24 cellular contexts compared by ENCODE assay signal in genomic region chr11:454043-454442, GRCh38. TPM values are rescaled to one million over a fixed set of nuclear protein-coding genes. Genes with fewer than 3 reads are reported as not detected.
A peak's percentile ranks its signal among the peaks of the same experiment; 100 is the strongest.
DNase-seq lines count a peak whose midpoint lies in the region; ATAC-seq and TF ChIP-seq lines count a peak whose summit lies in the region.
"Had no signal": no experiment of that assay in that cellular context is flagged by ENCODE, and none has a peak within 500 bp of the region (broad histone marks: within the 10 kb centered on the region; RNA-seq: fewer than 3 reads in every experiment).

No MANE protein-coding gene starts in this region.

- no peak overlapping the region for H3K27ac ChIP-seq in CD4-positive, alpha-beta T cell (ENCODE audit: low read depth, low read length)
- H3K27ac ChIP-seq in CD8-positive, alpha-beta T cell (ENCODE audit: low read depth, low read length): no peak overlapping the region
- no peak overlapping the region for H3K27ac ChIP-seq in neural progenitor cell
- H3K27ac ChIP-seq: A549; BLaER1 treated with 17β-estradiol and CSF1 and Interleukin-3, amounts not matched to agents 10 nM and 100 nM; KMS-11 had no signal

- no peak overlapping the region for H3K4me2 ChIP-seq in neural progenitor cell
- H3K4me2 ChIP-seq: A549; BLaER1 treated with 17β-estradiol and CSF1 and Interleukin-3, amounts not matched to agents 10 nM and 100 nM; GM23338; KMS-11 had no signal

- H3K9me3 Mint-ChIP-seq in CD4-positive, alpha-beta T cell: no peaks in the 10 kb centered on the region
- H3K9me3 Mint-ChIP-seq in CD8-positive, alpha-beta T cell: no peaks in the 10 kb centered on the region
- H3K9me3 Mint-ChIP-seq in activated T-helper 1 cell treated with anti-CD3 and anti-CD28 coated beads, Interleukin-12 subunit alpha, Interleukin-12 subunit beta, Interleukin-2, Interleukin-4 antibody, amounts not matched to agents 30 ng/mL and 10 ng/mL and 1 ng/mL, durations not matched to agents 14 hours and 24 hours and 36 hours: no peaks in the 10 kb centered on the region
- no peaks in the 10 kb centered on the region for H3K9me3 Mint-ChIP-seq in neural progenitor cell
- H3K9me3 Mint-ChIP-seq in mesothelial cell of epicardium: no peaks in the 10 kb centered on the region
- H3K9me3 Mint-ChIP-seq: GM23338, IgD-negative memory B cell had no signal

- peaks cover 43% of the 10 kb centered on the region for H3K4me1 ChIP-seq in CD8-positive, alpha-beta T cell (ENCODE audit: insufficient read depth, low read length)
- H3K4me1 ChIP-seq in neural progenitor cell: peaks cover 4% of the 10 kb centered on the region

- peaks cover 3% of the 10 kb centered on the region for H3K36me3 ChIP-seq in CD8-positive, alpha-beta T cell (ENCODE audit: insufficient read depth, low read length)
- H3K36me3 ChIP-seq in neural progenitor cell: no peaks in the 10 kb centered on the region

- H3K27me3 Mint-ChIP-seq in CD4-positive, alpha-beta T cell: no peaks in the 10 kb centered on the region
- H3K27me3 Mint-ChIP-seq in CD8-positive, alpha-beta T cell (ENCODE audit: low read depth): no peaks in the 10 kb centered on the region
- no peaks in the 10 kb centered on the region for H3K27me3 Mint-ChIP-seq in activated T-helper 1 cell treated with anti-CD3 and anti-CD28 coated beads, Interleukin-12 subunit alpha, Interleukin-12 subunit beta, Interleukin-2, Interleukin-4 antibody, amounts not matched to agents 30 ng/mL and 10 ng/mL and 1 ng/mL, durations not matched to agents 14 hours and 24 hours and 36 hours (ENCODE audit: insufficient read depth)
- H3K27me3 Mint-ChIP-seq in neural progenitor cell (ENCODE audit: insufficient read depth, low read depth): peaks cover 3% of the 10 kb centered on the region
- H3K27me3 Mint-ChIP-seq in mesothelial cell of epicardium (ENCODE audit: low read depth): no peaks in the 10 kb centered on the region
- H3K27me3 Mint-ChIP-seq: IgD-negative memory B cell had no signal

- peaks cover 33% of the 10 kb centered on the region for H3K36me3 Mint-ChIP-seq in CD4-positive, alpha-beta T cell (ENCODE audit: low read depth)
- H3K36me3 Mint-ChIP-seq in CD8-positive, alpha-beta T cell: peaks cover 24% of the 10 kb centered on the region
- peaks cover 31% of the 10 kb centered on the region for H3K36me3 Mint-ChIP-seq in activated T-helper 1 cell treated with anti-CD3 and anti-CD28 coated beads, Interleukin-12 subunit alpha, Interleukin-12 subunit beta, Interleukin-2, Interleukin-4 antibody, amounts not matched to agents 30 ng/mL and 10 ng/mL and 1 ng/mL, durations not matched to agents 14 hours and 24 hours and 36 hours (ENCODE audit: low read depth)
- H3K36me3 Mint-ChIP-seq in neural progenitor cell (peaks cover 13% of the 10 kb centered on the region), mesothelial cell of epicardium (peaks cover 5% of the 10 kb centered on the region)

- peak overlapping the region; percentile 67 for H3K27ac Mint-ChIP-seq in CD4-positive, alpha-beta T cell
- peak overlapping the region; percentile 77 for H3K27ac Mint-ChIP-seq in CD8-positive, alpha-beta T cell
- H3K27ac Mint-ChIP-seq in activated T-helper 1 cell treated with anti-CD3 and anti-CD28 coated beads, Interleukin-12 subunit alpha, Interleukin-12 subunit beta, Interleukin-2, Interleukin-4 antibody, amounts not matched to agents 30 ng/mL and 10 ng/mL and 1 ng/mL, durations not matched to agents 14 hours and 24 hours and 36 hours: peak overlapping the region; percentile 29
- H3K27ac Mint-ChIP-seq in neural progenitor cell (no peak overlapping the region), mesothelial cell of epicardium (no peak overlapping the region)
- H3K27ac Mint-ChIP-seq: GM23338 had no signal

- no peak for ATAC-seq in CD4-positive, alpha-beta T cell (ENCODE audit: poor library complexity)
- ATAC-seq in CD8-positive, alpha-beta T cell: no peak
- ATAC-seq in GM21360 (IDR thresholded peaks at IDR 0.05; ENCODE audit: unreplicated experiment): no peak
- ATAC-seq: A549, GM23338 had no signal

- peaks cover 39% of the 10 kb centered on the region for H3K4me1 Mint-ChIP-seq in CD4-positive, alpha-beta T cell (ENCODE audit: low read depth)
- peaks cover 35% of the 10 kb centered on the region for H3K4me1 Mint-ChIP-seq in CD8-positive, alpha-beta T cell (ENCODE audit: low read depth)
- H3K4me1 Mint-ChIP-seq in activated T-helper 1 cell treated with anti-CD3 and anti-CD28 coated beads, Interleukin-12 subunit alpha, Interleukin-12 subunit beta, Interleukin-2, Interleukin-4 antibody, amounts not matched to agents 30 ng/mL and 10 ng/mL and 1 ng/mL, durations not matched to agents 14 hours and 24 hours and 36 hours (ENCODE audit: low read depth): peaks cover 34% of the 10 kb centered on the region
- H3K4me1 Mint-ChIP-seq in neural progenitor cell (peaks cover 20% of the 10 kb centered on the region), mesothelial cell of epicardium (peaks cover 14% of the 10 kb centered on the region)

- peaks cover 40% of the 10 kb centered on the region for H4K20me1 ChIP-seq in neural progenitor cell (ENCODE audit: low read depth)

- POLR2A ChIA-PET in CD4-positive, alpha-beta T cell (lab: Charles Lee): no interaction called here
- POLR2A ChIA-PET in CD8-positive, alpha-beta T cell (lab: Charles Lee): no interaction called here

- no peak overlapping the region for H3K4me3 ChIP-seq in CD8-positive, alpha-beta T cell (ENCODE audit: low read depth, low read length)
- H3K4me3 ChIP-seq in neural progenitor cell: no peak overlapping the region
- H3K4me3 ChIP-seq: A549; BLaER1 treated with 17β-estradiol and CSF1 and Interleukin-3, amounts not matched to agents 10 nM and 100 nM; GM23338; HAP-1 had no signal

- DNase-seq in CD4-positive, alpha-beta T cell: no peak
- no peak for DNase-seq in CD8-positive, alpha-beta T cell
- DNase-seq in activated T-helper 1 cell treated with anti-CD3 and anti-CD28 coated beads, Interleukin-12 subunit alpha, Interleukin-12 subunit beta, Interleukin-2, Interleukin-4 antibody, amounts not matched to agents 30 ng/mL and 10 ng/mL and 1 ng/mL, durations not matched to agents 14 hours and 24 hours and 36 hours (ENCODE audit: low spot score): no peak
- DNase-seq in neural progenitor cell (ENCODE audit: low spot score) (no peak), NCI-H82 (lab: John Stamatoyannopoulos, UW) (no peak), mesothelial cell of epicardium (ENCODE audit: low spot score in 2 of 2, unreplicated experiment in 2 of 2) (no peak)
- DNase-seq: AML-193, DMS53, NCI-H1048, NCI-H1417, NCI-H1694, NCI-H2029 treated with DMSO at 0.1 percent for 48 hours, NCI-H446 treated with DMSO at 0.1 percent for 48 hours, NCI-H526, RPMI8226, SHP77 had no signal

- no peak overlapping the region for H3K4me3 Mint-ChIP-seq in CD4-positive, alpha-beta T cell
- H3K4me3 Mint-ChIP-seq in CD8-positive, alpha-beta T cell: no peak overlapping the region
- H3K4me3 Mint-ChIP-seq in activated T-helper 1 cell treated with anti-CD3 and anti-CD28 coated beads, Interleukin-12 subunit alpha, Interleukin-12 subunit beta, Interleukin-2, Interleukin-4 antibody, amounts not matched to agents 30 ng/mL and 10 ng/mL and 1 ng/mL, durations not matched to agents 14 hours and 24 hours and 36 hours: no peak overlapping the region
- H3K4me3 Mint-ChIP-seq in neural progenitor cell (peak overlapping the region; percentile 35), mesothelial cell of epicardium (no peak overlapping the region)

- no peak overlapping the region for H3K9ac ChIP-seq in neural progenitor cell
- H3K9ac ChIP-seq: KMS-11 had no signal

- peaks cover 83% of the 10 kb centered on the region for H3K79me2 ChIP-seq in neural progenitor cell (ENCODE audit: low read depth)

- H2AFZ ChIP-seq in neural progenitor cell (replicated peaks): no peak overlapping the region
- H2AFZ ChIP-seq: GM23338 had no signal

- CTCF ChIA-PET in CD4-positive, alpha-beta T cell (lab: Charles Lee): no interaction called here
- CTCF ChIA-PET in CD8-positive, alpha-beta T cell (lab: Charles Lee): no interaction called here

- no peak for TF ChIP-seq CTCF in CD4-positive, alpha-beta T cell (IDR thresholded peaks at IDR 0.05)
- no peak for TF ChIP-seq CTCF in CD8-positive, alpha-beta T cell (IDR thresholded peaks at IDR 0.05)
- no peak for TF ChIP-seq CTCF in neural progenitor cell (IDR thresholded peaks at IDR 0.05)
- TF ChIP-seq CTCF in mesothelial cell of epicardium (IDR thresholded peaks at IDR 0.05; ENCODE audit: unreplicated experiment): no peak

- no peaks in the 10 kb centered on the region for H3K27me3 ChIP-seq in CD4-positive, alpha-beta T cell (ENCODE audit: control insufficient read depth, insufficient read depth, low read length)
- no peaks in the 10 kb centered on the region for H3K27me3 ChIP-seq in CD8-positive, alpha-beta T cell (ENCODE audit: insufficient read depth, low read length)
- no peaks in the 10 kb centered on the region for H3K27me3 ChIP-seq in neural progenitor cell
- H3K27me3 ChIP-seq: BLaER1 treated with 17β-estradiol and CSF1 and Interleukin-3, amounts not matched to agents 10 nM and 100 nM had no signal

- peaks cover 12% of the 10 kb centered on the region for H3F3A ChIP-seq in neural progenitor cell (ENCODE audit: low read depth)

- no peaks in the 10 kb centered on the region for H3K9me3 ChIP-seq in CD4-positive, alpha-beta T cell (ENCODE audit: control insufficient read depth, low read length)
- no peaks in the 10 kb centered on the region for H3K9me3 ChIP-seq in CD8-positive, alpha-beta T cell (ENCODE audit: low read length)
- no peaks in the 10 kb centered on the region for H3K9me3 ChIP-seq in neural progenitor cell (ENCODE audit: low read depth)
- H3K9me3 ChIP-seq: A549; BLaER1 treated with 17β-estradiol and CSF1 and Interleukin-3, amounts not matched to agents 10 nM and 100 nM; HAP-1 had no signal

- intact Hi-C loops in CD4-positive, alpha-beta T cell (cut with DNase I, micrococcal nuclease): loop anchor here in 1 of 2 experiments (5.0 to 10.0 kb wide), 3 partner anchors 51 to 247 kb away; partner anchors contain the start of genes BET1L, RIC8A and RNH1
- intact Hi-C loops in CD8-positive, alpha-beta T cell (cut with DNase I, micrococcal nuclease): loop anchor here in 1 of 2 experiments (5.0 kb wide), 1 partner anchor 92 kb away; no protein-coding TSS in a partner anchor
- intact Hi-C loops in activated T-helper 1 cell treated with anti-CD3 and anti-CD28 coated beads, Interleukin-12 subunit alpha, Interleukin-12 subunit beta, Interleukin-2, Interleukin-4 antibody, amounts not matched to agents 30 ng/mL and 10 ng/mL and 1 ng/mL, durations not matched to agents 14 hours and 24 hours and 36 hours (cut with micrococcal nuclease): no loop called here

RNA-seq across cellular contexts. Expression of gene PTDSS2, which starts 4.0 kb away (rescaled TPM):
- total RNA-seq in CD4-positive, alpha-beta T cell: 10 to 100 TPM; 15.2 to 18.4 TPM
- total RNA-seq in CD8-positive, alpha-beta T cell: 10 to 100 TPM; 18.9 to 21.8 TPM
- 31.0 and 33.9 TPM in 2 replicates for total RNA-seq in activated T-helper 1 cell treated with anti-CD3 and anti-CD28 coated beads, Interleukin-12 subunit alpha, Interleukin-12 subunit beta, Interleukin-2, Interleukin-4 antibody, amounts not matched to agents 30 ng/mL and 10 ng/mL and 1 ng/mL, durations not matched to agents 14 hours and 24 hours and 36 hours
- total RNA-seq in neural progenitor cell (ENCODE audit: low replicate concordance): 24.7 and 44.2 TPM in 2 replicates
- 39.0 to 49.7 TPM (median 42.1 TPM) in 3 replicates for total RNA-seq in mesothelial cell of epicardium

RNA-seq across cellular contexts. Expression of gene ANO9, which starts 12.2 kb away (rescaled TPM):
- 100 to 1,000 TPM; 109 to 114 TPM for total RNA-seq in CD4-positive, alpha-beta T cell
- total RNA-seq in CD8-positive, alpha-beta T cell: 10 to 100 TPM; 84.0 to 86.7 TPM
- total RNA-seq in activated T-helper 1 cell treated with anti-CD3 and anti-CD28 coated beads, Interleukin-12 subunit alpha, Interleukin-12 subunit beta, Interleukin-2, Interleukin-4 antibody, amounts not matched to agents 30 ng/mL and 10 ng/mL and 1 ng/mL, durations not matched to agents 14 hours and 24 hours and 36 hours: 33.1 and 33.8 TPM in 2 replicates
- total RNA-seq in neural progenitor cell (ENCODE audit: low replicate concordance) (1.3 and 4.7 TPM in 2 replicates), mesothelial cell of epicardium (29.7 to 32.3 TPM (median 30.6 TPM) in 3 replicates)
- total RNA-seq: SK-MEL-5 had no signal

RNA-seq across cellular contexts. Expression of gene SIGIRR, which starts 39.2 kb away (rescaled TPM):
- total RNA-seq in CD4-positive, alpha-beta T cell: 100 to 1,000 TPM; 358 to 392 TPM
- 100 to 1,000 TPM; 270 to 294 TPM for total RNA-seq in CD8-positive, alpha-beta T cell
- 38.3 and 43.9 TPM in 2 replicates for total RNA-seq in activated T-helper 1 cell treated with anti-CD3 and anti-CD28 coated beads, Interleukin-12 subunit alpha, Interleukin-12 subunit beta, Interleukin-2, Interleukin-4 antibody, amounts not matched to agents 30 ng/mL and 10 ng/mL and 1 ng/mL, durations not matched to agents 14 hours and 24 hours and 36 hours
- total RNA-seq in neural progenitor cell (ENCODE audit: low replicate concordance) (5.4 and 8.4 TPM in 2 replicates), mesothelial cell of epicardium (35.5 to 42.5 TPM (median 39.2 TPM) in 3 replicates)

RNA-seq across cellular contexts. Expression of gene RNH1, which starts 53.0 kb away (rescaled TPM):
- total RNA-seq in CD4-positive, alpha-beta T cell: 100 to 1,000 TPM; 131 to 132 TPM
- total RNA-seq in CD8-positive, alpha-beta T cell: 100 to 1,000 TPM; 134 to 145 TPM
- 123 and 126 TPM in 2 replicates for total RNA-seq in activated T-helper 1 cell treated with anti-CD3 and anti-CD28 coated beads, Interleukin-12 subunit alpha, Interleukin-12 subunit beta, Interleukin-2, Interleukin-4 antibody, amounts not matched to agents 30 ng/mL and 10 ng/mL and 1 ng/mL, durations not matched to agents 14 hours and 24 hours and 36 hours
- total RNA-seq in neural progenitor cell (ENCODE audit: low replicate concordance) (10.5 and 44.8 TPM in 2 replicates), mesothelial cell of epicardium (81.7 to 89.4 TPM (median 83.2 TPM) in 3 replicates)

Comparison
In these comparisons a context has a peak if more than half of its experiments do, and no peak if none do; other contexts are left out.
1. H3K27ac Mint-ChIP-seq: peak in CD4-positive, alpha-beta T cell (single experiment), CD8-positive, alpha-beta T cell (single experiment) and activated T-helper 1 cell treated with anti-CD3 and anti-CD28 coated beads, Interleukin-12 subunit alpha, Interleukin-12 subunit beta, Interleukin-2, Interleukin-4 antibody, amounts not matched to agents 30 ng/mL and 10 ng/mL and 1 ng/mL, durations not matched to agents 14 hours and 24 hours and 36 hours (single experiment); none in neural progenitor cell (single experiment) and mesothelial cell of epicardium (single experiment).